8 cellular contexts compared by ENCODE assay signal in genomic region chr13:79307866-79308298, GRCh38.
DNase-seq lines count a peak whose midpoint lies in the region; ATAC-seq and TF ChIP-seq lines count a peak whose summit lies in the region.

No MANE protein-coding gene starts in this region.

- no peaks in the 10 kb centered on the region for H4K20me1 ChIP-seq in GM23338 (replicated peaks; ENCODE audit: insufficient read depth)

- 0 out of 2 replicates have a peak, but pooled peaks cover 4% of the 10 kb centered on the region for H3K9me2 ChIP-seq in GM23338 (ENCODE audit: insufficient read depth)

- no peaks in the 10 kb centered on the region for H3K4me1 ChIP-seq in GM23338 (ENCODE audit: insufficient read depth)
- no peaks in the 10 kb centered on the region for H3K4me1 ChIP-seq in RWPE2 (ENCODE audit: insufficient read depth, poor library complexity, severe bottlenecking)
- H3K4me1 ChIP-seq in CD8-positive, alpha-beta memory T cell (ENCODE audit: insufficient read depth, low read length) = no peaks in the 10 kb centered on the region

- H3K27ac ChIP-seq in GM23338 (ENCODE audit: low read depth) (no peak overlapping the region), RWPE2 (ENCODE audit: poor library complexity, severe bottlenecking) (no peak overlapping the region), WERI-Rb-1 (no peak overlapping the region)
- no peak overlapping the region for H3K27ac ChIP-seq in CD8-positive, alpha-beta memory T cell (ENCODE audit: low read depth, low read length)

- no peaks in the 10 kb centered on the region for H3K27me3 ChIP-seq in GM23338 (ENCODE audit: insufficient read depth)
- no peaks in the 10 kb centered on the region for H3K27me3 ChIP-seq in RWPE2 (ENCODE audit: insufficient read depth, poor library complexity, severe bottlenecking)
- H3K27me3 ChIP-seq in CD8-positive, alpha-beta memory T cell (ENCODE audit: insufficient read depth, low read length, poor library complexity, severe bottlenecking) = no peaks in the 10 kb centered on the region
- H3K27me3 ChIP-seq in WERI-Rb-1 (ENCODE audit: insufficient read depth, low read depth, severe bottlenecking) = no peaks in the 10 kb centered on the region

- CTCF ChIA-PET in CD8-positive, alpha-beta memory T cell (lab: Charles Lee) = interaction anchor here (0.6 kb wide), 1 partner anchor 1170 kb away, joined by 4 read pairs; no protein-coding TSS in a partner anchor

- no peaks in the 10 kb centered on the region for H3K36me3 Mint-ChIP-seq in GM23338 (ENCODE audit: low read depth)
- peaks cover 0 to 3% (median under 1%) of the 10 kb centered on the region in 3 donors for H3K36me3 Mint-ChIP-seq in CD8-positive, alpha-beta memory T cell
- peaks cover 0 to 7% of the 10 kb centered on the region in 2 donors for H3K36me3 Mint-ChIP-seq in CD14-positive monocyte

- no peak for TF ChIP-seq CTCF in GM23338 (conservative IDR thresholded peaks at IDR 0.05; ENCODE audit: low read depth in 2 of 2)
- TF ChIP-seq CTCF in RWPE2 (IDR thresholded peaks at IDR 0.05; ENCODE audit: poor library complexity, severe bottlenecking) = no peak
- TF ChIP-seq CTCF in CD14-positive monocyte (IDR thresholded peaks at IDR 0.05) = no peak
- TF ChIP-seq CTCF in WERI-Rb-1 (IDR thresholded peaks at IDR 0.05; ENCODE audit: low read depth, low read length) = no peak

- peak overlapping the region; percentile 8; the same call in 1 of the 2 replicates for H2AFZ ChIP-seq in GM23338

- H3K27me3 Mint-ChIP-seq in GM23338 (ENCODE audit: insufficient read depth, low read depth, poor library complexity) (peaks cover 3% of the 10 kb centered on the region), CD14-positive monocyte (ENCODE audit: low read depth in 3 of 3) (peaks cover 0 to 8% (median 3%) of the 10 kb centered on the region in 3 donors)
- H3K27me3 Mint-ChIP-seq in CD8-positive, alpha-beta memory T cell = peaks cover 3% of the 10 kb centered on the region in 2 donors

- POLR2A ChIA-PET in CD8-positive, alpha-beta memory T cell (lab: Charles Lee) = no interaction called here

- no peaks in the 10 kb centered on the region for H3K79me2 ChIP-seq in GM23338 (replicated peaks; ENCODE audit: insufficient read depth)

- no peak overlapping the region for H3K4me2 ChIP-seq in GM23338

- ATAC-seq in GM23338 (peak; percentile 90), RWPE2 (ENCODE audit: low read depth) (peak; percentile 68)

- H3K4me3 ChIP-seq in GM23338 (no peak overlapping the region), RWPE2 (ENCODE audit: severe bottlenecking) (no peak overlapping the region), WERI-Rb-1 (ENCODE audit: low read depth, low read length) (no peak overlapping the region)
- no peak overlapping the region for H3K4me3 ChIP-seq in CD8-positive, alpha-beta memory T cell (ENCODE audit: low read length)

- H3K4me1 Mint-ChIP-seq in GM23338 (peaks cover 8% of the 10 kb centered on the region), CD14-positive monocyte (peaks cover 2% of the 10 kb centered on the region)
- peaks cover 0 to 2% (median 0%) of the 10 kb centered on the region in 3 donors for H3K4me1 Mint-ChIP-seq in CD8-positive, alpha-beta memory T cell

- intact Hi-C loops in CD14-positive monocyte (cut with micrococcal nuclease) = no loop called here

- no peaks in the 10 kb centered on the region for H3F3A ChIP-seq in GM23338 (replicated peaks; ENCODE audit: low read depth)

- DNase-seq in ELR (ENCODE audit: low read depth) (peak; percentile 39), GM23338 (ENCODE audit: low spot score) (peak; percentile 18), RWPE2 (ENCODE audit: low spot score) (no peak), iris pigment epithelial cell (ENCODE audit: low read depth) (peak; percentile 70), ecto neural progenitor cell (ENCODE audit: low spot score) (no peak), CD14-positive monocyte (ENCODE audit: low spot score) (no peak), WERI-Rb-1 (no peak)
- no peak for DNase-seq in CD8-positive, alpha-beta memory T cell

- no peaks in the 10 kb centered on the region for H3K9me3 Mint-ChIP-seq in GM23338
- H3K9me3 Mint-ChIP-seq in CD8-positive, alpha-beta memory T cell = peaks cover 0 to 1% (median 0%) of the 10 kb centered on the region in 5 donors
- peaks cover 0 to 6% (median 1%) of the 10 kb centered on the region in 7 donors for H3K9me3 Mint-ChIP-seq in CD14-positive monocyte

- no peaks in the 10 kb centered on the region; the same call in 1 of the 2 replicates for H3K36me3 ChIP-seq in GM23338 (ENCODE audit: insufficient read depth)
- no peaks in the 10 kb centered on the region for H3K36me3 ChIP-seq in RWPE2 (ENCODE audit: low read depth)
- H3K36me3 ChIP-seq in CD8-positive, alpha-beta memory T cell (ENCODE audit: insufficient read depth, low read length) = no peaks in the 10 kb centered on the region
- H3K36me3 ChIP-seq in WERI-Rb-1 = no peaks in the 10 kb centered on the region

- H3K9me3 ChIP-seq in RWPE2 (ENCODE audit: severe bottlenecking) (no peaks in the 10 kb centered on the region), WERI-Rb-1 (ENCODE audit: severe bottlenecking) (no peaks in the 10 kb centered on the region)
- H3K9me3 ChIP-seq in CD8-positive, alpha-beta memory T cell (ENCODE audit: low read length) = no peaks in the 10 kb centered on the region

- H3K4me3 Mint-ChIP-seq in GM23338 (no peak overlapping the region), CD14-positive monocyte (no peak overlapping the region)
- no peak overlapping the region for H3K4me3 Mint-ChIP-seq in CD8-positive, alpha-beta memory T cell

- H3K27ac Mint-ChIP-seq in GM23338 = peak overlapping the region; percentile 76
- peak overlapping the region in 1 of 8 donors; percentile 42 for H3K27ac Mint-ChIP-seq in CD8-positive, alpha-beta memory T cell
- peak overlapping the region in 1 of 7 donors; percentile 41 for H3K27ac Mint-ChIP-seq in CD14-positive monocyte

TF ChIP-seq in GM23338, 12 proteins besides CTCF, POLR2A, EP300 and RAD21 (continues in another document):
- no peak for TF ChIP-seq ETS1 (IDR thresholded peaks at IDR 0.05)
- TF ChIP-seq EZH2phosphoT487 (IDR thresholded peaks at IDR 0.05; ENCODE audit: unreplicated experiment) = no peak
- TF ChIP-seq, protein P1, sequence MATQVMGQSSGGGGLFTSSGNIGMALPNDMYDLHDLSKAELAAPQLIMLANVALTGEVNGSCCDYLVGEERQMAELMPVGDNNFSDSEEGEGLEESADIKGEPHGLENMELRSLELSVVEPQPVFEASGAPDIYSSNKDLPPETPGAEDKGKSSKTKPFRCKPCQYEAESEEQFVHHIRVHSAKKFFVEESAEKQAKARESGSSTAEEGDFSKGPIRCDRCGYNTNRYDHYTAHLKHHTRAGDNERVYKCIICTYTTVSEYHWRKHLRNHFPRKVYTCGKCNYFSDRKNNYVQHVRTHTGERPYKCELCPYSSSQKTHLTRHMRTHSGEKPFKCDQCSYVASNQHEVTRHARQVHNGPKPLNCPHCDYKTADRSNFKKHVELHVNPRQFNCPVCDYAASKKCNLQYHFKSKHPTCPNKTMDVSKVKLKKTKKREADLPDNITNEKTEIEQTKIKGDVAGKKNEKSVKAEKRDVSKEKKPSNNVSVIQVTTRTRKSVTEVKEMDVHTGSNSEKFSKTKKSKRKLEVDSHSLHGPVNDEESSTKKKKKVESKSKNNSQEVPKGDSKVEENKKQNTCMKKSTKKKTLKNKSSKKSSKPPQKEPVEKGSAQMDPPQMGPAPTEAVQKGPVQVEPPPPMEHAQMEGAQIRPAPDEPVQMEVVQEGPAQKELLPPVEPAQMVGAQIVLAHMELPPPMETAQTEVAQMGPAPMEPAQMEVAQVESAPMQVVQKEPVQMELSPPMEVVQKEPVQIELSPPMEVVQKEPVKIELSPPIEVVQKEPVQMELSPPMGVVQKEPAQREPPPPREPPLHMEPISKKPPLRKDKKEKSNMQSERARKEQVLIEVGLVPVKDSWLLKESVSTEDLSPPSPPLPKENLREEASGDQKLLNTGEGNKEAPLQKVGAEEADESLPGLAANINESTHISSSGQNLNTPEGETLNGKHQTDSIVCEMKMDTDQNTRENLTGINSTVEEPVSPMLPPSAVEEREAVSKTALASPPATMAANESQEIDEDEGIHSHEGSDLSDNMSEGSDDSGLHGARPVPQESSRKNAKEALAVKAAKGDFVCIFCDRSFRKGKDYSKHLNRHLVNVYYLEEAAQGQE (IDR thresholded peaks at IDR 0.05; ENCODE audit: unreplicated experiment) = no peak
- no peak for TF ChIP-seq JUNB (IDR thresholded peaks at IDR 0.05; ENCODE audit: unreplicated experiment)
- no peak for TF ChIP-seq STAT1 (IDR thresholded peaks at IDR 0.05; ENCODE audit: unreplicated experiment)
- TF ChIP-seq CREB1 (CRISPR knock-in tag; IDR thresholded peaks at IDR 0.05; ENCODE audit: low read depth) = no peak

Comparison
In these comparisons a context has a peak if more than half of its experiments do, and no peak if none do; other contexts are left out.
1. DNase-seq: peak in ELR (single experiment), GM23338 (single experiment) and iris pigment epithelial cell (single experiment); none in RWPE2 (single experiment), ecto neural progenitor cell (single experiment), CD8-positive, alpha-beta memory T cell (0 of 5), CD14-positive monocyte (single experiment) and WERI-Rb-1 (single experiment).